ENCODE assay signal across 14 cellular contexts in the genomic region with DNA sequence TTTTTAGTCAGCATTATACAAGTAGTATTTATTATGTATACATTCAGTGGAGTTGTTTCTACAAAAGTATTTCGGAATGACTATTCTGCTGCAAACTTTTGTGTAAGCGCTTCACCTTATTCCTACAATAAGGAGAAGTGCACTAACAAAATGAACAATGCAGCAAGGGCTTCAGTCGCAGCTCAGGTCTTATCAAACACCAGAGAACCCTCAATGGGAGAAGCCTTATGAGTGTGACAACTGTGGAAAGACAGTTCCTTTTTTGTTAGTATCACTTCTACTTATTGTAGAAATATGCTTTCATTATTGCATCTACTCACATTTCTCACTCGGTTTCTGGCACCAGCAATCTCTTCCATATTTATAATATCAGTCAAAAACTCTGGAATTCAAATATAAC.
DNase-seq lines count a peak whose midpoint lies in the region; ATAC-seq lines count a peak whose summit lies in the region.
"Had no signal": no experiment of that assay in that cellular context is flagged by ENCODE, and none has a peak within 500 bp of the region (broad histone marks: within the 10 kb centered on the region; RNA-seq: fewer than 3 reads in every experiment).

No MANE protein-coding gene starts in this region.

- peak; percentile 85 for ATAC-seq in GM18867 (IDR thresholded peaks at IDR 0.05; ENCODE audit: unreplicated experiment)
- ATAC-seq in HG02623 (IDR thresholded peaks at IDR 0.05; ENCODE audit: unreplicated experiment) = peak; percentile 61
- ATAC-seq in stimulated activated memory B cell treated with anti-CD40 and anti-IgM and Interleukin-4, amounts not matched to agents 10 μg/mL and 1 μg/mL and 100 μg/mL, for 72 hours = peak; percentile 94
- ATAC-seq: activated CD4-positive, alpha-beta T cell treated with anti-CD3 and anti-CD28 coated beads for 36 hours; activated T-helper 17 cell treated with anti-CD3 and anti-CD28 coated beads, Interleukin-2, amount 50 U/mL, for 72 hours had no signal

- no peaks in the 10 kb centered on the region for H3K9me3 Mint-ChIP-seq in stimulated activated memory B cell treated with anti-CD40 and anti-IgM and Interleukin-4, amounts not matched to agents 10 μg/mL and 1 μg/mL and 100 μg/mL, for 72 hours
- H3K9me3 Mint-ChIP-seq: activated T-helper 17 cell treated with anti-CD3 and anti-CD28 coated beads, Interleukin-2, amount 50 U/mL, for 72 hours had no signal

- DNase-seq in MV-4-11 (lab: John Stamatoyannopoulos, UW) (peak; percentile 96), AG20443 (ENCODE audit: low spot score) (no peak), GOT3 (lab: John Stamatoyannopoulos, UW) (no peak), NCI-H1048 (lab: John Stamatoyannopoulos, UW) (no peak), kidney tubule cell (ENCODE audit: low spot score) (no peak)
- DNase-seq: activated CD4-positive, alpha-beta T cell treated with anti-CD3 and anti-CD28 coated beads for 36 hours; dermis blood vessel endothelial cell; mammary epithelial cell; ovary; spleen had no signal

- H3K4me3 Mint-ChIP-seq in stimulated activated memory B cell treated with anti-CD40 and anti-IgM and Interleukin-4, amounts not matched to agents 10 μg/mL and 1 μg/mL and 100 μg/mL, for 72 hours = no peak overlapping the region
- H3K4me3 Mint-ChIP-seq: activated CD4-positive, alpha-beta T cell treated with anti-CD3 and anti-CD28 coated beads for 36 hours; activated T-helper 17 cell treated with anti-CD3 and anti-CD28 coated beads, Interleukin-2, amount 50 U/mL, for 72 hours had no signal

- peaks cover 18% of the 10 kb centered on the region for H3K4me1 Mint-ChIP-seq in stimulated activated memory B cell treated with anti-CD40 and anti-IgM and Interleukin-4, amounts not matched to agents 10 μg/mL and 1 μg/mL and 100 μg/mL, for 72 hours
- H3K4me1 Mint-ChIP-seq: activated CD4-positive, alpha-beta T cell treated with anti-CD3 and anti-CD28 coated beads for 36 hours; activated T-helper 17 cell treated with anti-CD3 and anti-CD28 coated beads, Interleukin-2, amount 50 U/mL, for 72 hours had no signal

- peaks cover 31% of the 10 kb centered on the region for H3K36me3 Mint-ChIP-seq in stimulated activated memory B cell treated with anti-CD40 and anti-IgM and Interleukin-4, amounts not matched to agents 10 μg/mL and 1 μg/mL and 100 μg/mL, for 72 hours

- H3K27me3 Mint-ChIP-seq in stimulated activated memory B cell treated with anti-CD40 and anti-IgM and Interleukin-4, amounts not matched to agents 10 μg/mL and 1 μg/mL and 100 μg/mL, for 72 hours = no peaks in the 10 kb centered on the region
- H3K27me3 Mint-ChIP-seq: activated CD4-positive, alpha-beta T cell treated with anti-CD3 and anti-CD28 coated beads for 36 hours; activated T-helper 17 cell treated with anti-CD3 and anti-CD28 coated beads, Interleukin-2, amount 50 U/mL, for 72 hours had no signal

- H3K27ac Mint-ChIP-seq in stimulated activated memory B cell treated with anti-CD40 and anti-IgM and Interleukin-4, amounts not matched to agents 10 μg/mL and 1 μg/mL and 100 μg/mL, for 72 hours = no peak overlapping the region
- H3K27ac Mint-ChIP-seq: activated CD4-positive, alpha-beta T cell treated with anti-CD3 and anti-CD28 coated beads for 36 hours; activated T-helper 17 cell treated with anti-CD3 and anti-CD28 coated beads, Interleukin-2, amount 50 U/mL, for 72 hours had no signal
